Comparison of ENCODE assay signal across 21 cellular contexts in the genomic region with DNA sequence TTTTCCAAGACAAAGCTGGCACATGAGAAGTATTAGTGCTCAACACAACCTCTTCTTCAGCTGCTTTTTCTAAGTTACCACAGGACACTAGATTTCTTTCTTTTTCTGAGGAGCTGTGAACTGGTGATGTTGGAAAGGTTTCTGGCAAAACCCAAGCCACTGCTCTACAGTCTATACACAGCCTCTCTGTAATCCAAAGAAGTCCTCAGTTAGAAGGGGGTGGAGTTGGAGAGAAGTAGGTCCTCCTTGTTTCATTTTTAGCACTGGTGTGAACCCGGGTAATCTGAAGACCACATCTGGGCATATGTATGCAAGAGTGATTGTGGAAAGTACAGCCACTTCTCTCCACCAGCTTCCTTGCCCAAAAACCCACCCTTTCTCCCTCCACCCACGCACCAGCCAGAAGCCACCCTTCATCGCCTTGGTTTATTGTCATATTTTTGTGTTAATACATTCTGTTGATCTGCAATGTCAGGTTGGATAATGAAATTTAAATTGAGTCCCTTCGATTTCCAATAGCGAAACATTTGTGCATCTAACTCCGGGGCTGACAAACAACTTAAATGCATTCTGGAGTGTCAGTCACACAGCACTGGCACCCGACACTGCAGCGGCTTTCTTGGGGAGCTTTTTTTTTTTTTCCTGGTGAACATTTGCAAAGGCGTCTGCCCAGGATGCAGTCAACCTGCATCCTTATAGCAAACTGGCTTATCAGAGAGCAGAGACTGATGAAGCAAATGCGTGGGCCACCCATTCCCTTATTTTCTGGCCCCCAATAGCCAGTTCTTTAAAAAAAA.
DNase-seq lines count a peak whose midpoint lies in the region; ATAC-seq, FAIRE-seq and TF ChIP-seq lines count a peak whose summit lies in the region.
"Had no signal": no experiment of that assay in that cellular context is flagged by ENCODE, and none has a peak within 500 bp of the region (broad histone marks: within the 10 kb centered on the region; RNA-seq: fewer than 3 reads in every experiment).

No MANE protein-coding gene starts in this region.

- no peak for TF ChIP-seq CTCF in left ventricle myocardium inferior (IDR thresholded peaks at IDR 0.05; ENCODE audit: borderline replicate concordance)

- H3K9me3 Mint-ChIP-seq in stimulated activated memory B cell treated with anti-CD40 and anti-IgM and Interleukin-4, amounts not matched to agents 10 μg/mL and 1 μg/mL and 100 μg/mL, for 72 hours = peaks cover 8% of the 10 kb centered on the region
- H3K9me3 Mint-ChIP-seq: activated B cell treated with CpG ODN at 0.5 μM for 24 hours had no signal

- H3K4me1 Mint-ChIP-seq in stimulated activated memory B cell treated with anti-CD40 and anti-IgM and Interleukin-4, amounts not matched to agents 10 μg/mL and 1 μg/mL and 100 μg/mL, for 72 hours = peaks cover 8% of the 10 kb centered on the region

- H3K27me3 Mint-ChIP-seq in stimulated activated memory B cell treated with anti-CD40 and anti-IgM and Interleukin-4, amounts not matched to agents 10 μg/mL and 1 μg/mL and 100 μg/mL, for 72 hours = peaks cover 22% of the 10 kb centered on the region

- no peak overlapping the region for H3K9ac ChIP-seq in iPS-15b (ENCODE audit: low read depth, low read length)

- H3K27ac Mint-ChIP-seq in stimulated activated memory B cell treated with anti-CD40 and anti-IgM and Interleukin-4, amounts not matched to agents 10 μg/mL and 1 μg/mL and 100 μg/mL, for 72 hours = no peak overlapping the region
- H3K27ac Mint-ChIP-seq: activated B cell treated with CpG ODN at 0.5 μM for 24 hours, T-cell had no signal

- no peak for DNase-seq in left ventricle myocardium inferior
- no peak for DNase-seq in Right ventricle myocardium superior
- peak; percentile 18 for DNase-seq in urothelium cell line (ENCODE audit: low spot score)
- no peak for DNase-seq in NCI-H1105 (lab: John Stamatoyannopoulos, UW)
- DNase-seq in T-helper 2 cell = no peak
- DNase-seq: activated B cell treated with CpG ODN at 0.5 μM for 24 hours; activated CD8-positive, alpha-beta memory T cell treated with anti-CD3 and anti-CD28 coated beads for 24 hours; EL; mucosa of descending colon; MV-4-11; NCI-H774; pancreas; stimulated activated naive CD4-positive, alpha-beta T cell treated with Interleukin-2 at 50 U/mL for 16 hours; T-cell had no signal

- FAIRE-seq in urothelium cell line (lab: Jason Lieb, UNC) = no peak
- FAIRE-seq: frontal cortex, islet of Langerhans, K562, pancreas had no signal

- intact Hi-C loops in left ventricle myocardium inferior (cut with micrococcal nuclease) (no loop called here), Right ventricle myocardium superior (cut with DNase I) (no loop called here)

- no peak overlapping the region for H3K4me3 Mint-ChIP-seq in stimulated activated memory B cell treated with anti-CD40 and anti-IgM and Interleukin-4, amounts not matched to agents 10 μg/mL and 1 μg/mL and 100 μg/mL, for 72 hours
- H3K4me3 Mint-ChIP-seq: activated B cell treated with CpG ODN at 0.5 μM for 24 hours, T-cell had no signal

- H3K27ac ChIP-seq in left ventricle myocardium inferior (replicated peaks) = no peak overlapping the region
- H3K27ac ChIP-seq: HL-60, pancreas had no signal

- H3K36me3 Mint-ChIP-seq in stimulated activated memory B cell treated with anti-CD40 and anti-IgM and Interleukin-4, amounts not matched to agents 10 μg/mL and 1 μg/mL and 100 μg/mL, for 72 hours = peaks cover 7% of the 10 kb centered on the region
- H3K36me3 Mint-ChIP-seq: T-cell had no signal

- no peak overlapping the region for H2AFZ ChIP-seq in neuron (ENCODE audit: low read depth, low read length)

- H3K27me3 ChIP-seq in left ventricle myocardium inferior (ENCODE audit: low read depth) (peaks cover 55% of the 10 kb centered on the region), iPS-15b (ENCODE audit: control insufficient read depth, insufficient read depth, low read length) (peaks cover 61% of the 10 kb centered on the region), neuron (ENCODE audit: insufficient read depth, low read length) (no peaks in the 10 kb centered on the region)

- no peaks in the 10 kb centered on the region for H3K9me3 ChIP-seq in left ventricle myocardium inferior (replicated peaks)
- no peaks in the 10 kb centered on the region for H3K9me3 ChIP-seq in iPS-15b (ENCODE audit: control insufficient read depth, insufficient read depth, low read length)
- no peaks in the 10 kb centered on the region for H3K9me3 ChIP-seq in neuron (ENCODE audit: low read length)
- H3K9me3 ChIP-seq: mucosa of descending colon, pancreas had no signal

- H3K4me3 ChIP-seq in left ventricle myocardium inferior = peak overlapping the region; percentile 68
- peak overlapping the region; percentile 37 for H3K4me3 ChIP-seq in iPS-15b (ENCODE audit: low read depth, low read length)
- peak overlapping the region; percentile 63 for H3K4me3 ChIP-seq in neuron (ENCODE audit: low read length)
- H3K4me3 ChIP-seq: K562, mucosa of descending colon, pancreas had no signal

- no peaks in the 10 kb centered on the region for H3K36me3 ChIP-seq in left ventricle myocardium inferior
- H3K36me3 ChIP-seq in iPS-15b (ENCODE audit: control insufficient read depth, insufficient read depth, low read length) = no peaks in the 10 kb centered on the region
- no peaks in the 10 kb centered on the region for H3K36me3 ChIP-seq in neuron (ENCODE audit: insufficient read depth, low read length)
- H3K36me3 ChIP-seq: pancreas had no signal

- H3K4me1 ChIP-seq in left ventricle myocardium inferior = peaks cover 10% of the 10 kb centered on the region
- peaks cover 11% of the 10 kb centered on the region for H3K4me1 ChIP-seq in iPS-15b (ENCODE audit: control insufficient read depth, insufficient read depth, low read length)
- H3K4me1 ChIP-seq in neuron (ENCODE audit: insufficient read depth, low read length) = peaks cover 14% of the 10 kb centered on the region

- no peak for ATAC-seq in Right ventricle myocardium superior (ENCODE audit: poor library complexity)
- ATAC-seq in stimulated activated memory B cell treated with anti-CD40 and anti-IgM and Interleukin-4, amounts not matched to agents 10 μg/mL and 1 μg/mL and 100 μg/mL, for 72 hours = no peak
- ATAC-seq: K562, mucosa of descending colon, pancreas, T-cell had no signal
